Comparison of ENCODE assay signal across 8 cellular contexts in genomic region chr15:98649996-98650870, GRCh38. TPM values are rescaled to one million over a fixed set of nuclear protein-coding genes. Genes with fewer than 3 reads are reported as not detected.
DNase-seq lines count a peak whose midpoint lies in the region; ATAC-seq and TF ChIP-seq lines count a peak whose summit lies in the region.

No MANE protein-coding gene starts in this region.

- peak overlapping the region; percentile 99 for H3K27ac Mint-ChIP-seq in CD4-positive, alpha-beta T cell

- peak; percentile 13 for ATAC-seq in CD4-positive, alpha-beta T cell (ENCODE audit: poor library complexity)
- ATAC-seq in aorta (ENCODE audit: low FRiP score) = peak; percentile 32
- no peak for ATAC-seq in GM21576 (IDR thresholded peaks at IDR 0.05; ENCODE audit: unreplicated experiment)
- no peak for ATAC-seq in GM21360 (IDR thresholded peaks at IDR 0.05; ENCODE audit: unreplicated experiment)

- POLR2A ChIA-PET in CD4-positive, alpha-beta T cell (lab: Charles Lee) = interaction anchor here (0.8 to 1.7 kb wide), 10 partner anchors 9 to 1946 kb away, joined by 3 to 6 read pairs (median 3); no protein-coding TSS in a partner anchor

- peak overlapping the region; percentile 98 for H3K9ac ChIP-seq in neuronal stem cell (ENCODE audit: low read depth, low read length, poor library complexity)

- no peaks in the 10 kb centered on the region for H3K9me3 ChIP-seq in CD4-positive, alpha-beta T cell (ENCODE audit: control insufficient read depth, low read length)
- no peaks in the 10 kb centered on the region for H3K9me3 ChIP-seq in neuronal stem cell (replicated peaks in 1 of 2; ENCODE audit: control insufficient read depth in 2 of 2, insufficient read depth in 1 of 2, low read depth in 1 of 2, low read length in 2 of 2)
- H3K9me3 ChIP-seq in aorta (ENCODE audit: control insufficient read depth, low read length) = no peaks in the 10 kb centered on the region

- H3K27ac ChIP-seq in CD4-positive, alpha-beta T cell (ENCODE audit: low read depth, low read length) = peak overlapping the region; percentile 83
- no peak overlapping the region for H3K27ac ChIP-seq in neuronal stem cell (replicated peaks; ENCODE audit: low read length)
- H3K27ac ChIP-seq in aorta (ENCODE audit: low read depth in 1 of 2, low read length in 2 of 2) = peak overlapping the region; percentile 38 to 89

- no peak for TF ChIP-seq CTCF in CD4-positive, alpha-beta T cell (IDR thresholded peaks at IDR 0.05)
- no peak for TF ChIP-seq CTCF in fibroblast of villous mesenchyme (IDR thresholded peaks at IDR 0.05; ENCODE audit: insufficient read depth, low read depth, low read length)

- H3K4me3 Mint-ChIP-seq in CD4-positive, alpha-beta T cell = peak overlapping the region; percentile 99

- peak overlapping the region; percentile 49 for H2BK15ac ChIP-seq in neuronal stem cell (ENCODE audit: low read length)

- H3K4me1 Mint-ChIP-seq in CD4-positive, alpha-beta T cell (ENCODE audit: low read depth) = peaks cover 55% of the 10 kb centered on the region

- peak overlapping the region; percentile 42 for H2BK5ac ChIP-seq in neuronal stem cell (ENCODE audit: low read length)

- H3K18ac ChIP-seq in neuronal stem cell (ENCODE audit: low read length) = peak overlapping the region; percentile 99

- peaks cover 12% of the 10 kb centered on the region for H3K79me1 ChIP-seq in neuronal stem cell (ENCODE audit: low read depth, low read length)

- peaks cover 27% of the 10 kb centered on the region for H3K27me3 Mint-ChIP-seq in CD4-positive, alpha-beta T cell

- H4K91ac ChIP-seq in neuronal stem cell (ENCODE audit: low read depth, low read length, poor library complexity) = no peak overlapping the region

- H2AFZ ChIP-seq in neuronal stem cell (ENCODE audit: low read length) = peak overlapping the region; percentile 65

- H3K4me2 ChIP-seq in neuronal stem cell (ENCODE audit: insufficient read depth, low read length, poor library complexity, severe bottlenecking) = peak overlapping the region; percentile 89

- H2BK12ac ChIP-seq in neuronal stem cell (ENCODE audit: low read length) = peak overlapping the region; percentile 4

- H3K36me3 Mint-ChIP-seq in CD4-positive, alpha-beta T cell (ENCODE audit: low read depth) = peaks cover 23% of the 10 kb centered on the region

- H3K4me1 ChIP-seq in neuronal stem cell (ENCODE audit: control insufficient read depth in 2 of 2, insufficient read depth in 1 of 2, low read depth in 1 of 2, low read length in 2 of 2) (peaks cover 7 to 33% of the 10 kb centered on the region in 2 donors), aorta (ENCODE audit: control insufficient read depth in 1 of 2, insufficient read depth in 2 of 2, low read length in 2 of 2) (no peaks in the 10 kb centered on the region)

- no peaks in the 10 kb centered on the region for H3K9me3 Mint-ChIP-seq in CD4-positive, alpha-beta T cell

- no peak overlapping the region for H4K8ac ChIP-seq in neuronal stem cell (ENCODE audit: low read depth, low read length)

- WGBS in neuronal stem cell (ENCODE audit: extremely low coverage in 2 of 2, insufficient read length in 2 of 2, insufficient replicate concordance in 1 of 2), 2 donors = no CpG with 5 or more reads among the region's 88 CpGs
- WGBS in aorta, 2 donors = 0% methylated on average over 83 to 88 of the region's 88 CpGs

- H2BK120ac ChIP-seq in neuronal stem cell (ENCODE audit: low read depth, low read length) = peak overlapping the region; percentile 54

- peak overlapping the region; percentile 50 for H3K23ac ChIP-seq in neuronal stem cell (ENCODE audit: low read depth, low read length, poor library complexity)

- peak overlapping the region; percentile 86 for H2AK5ac ChIP-seq in neuronal stem cell (ENCODE audit: low read depth, low read length)

- peak; percentile 25 to 69 (median 44) for DNase-seq in CD4-positive, alpha-beta T cell
- DNase-seq in NCI-H524 treated with DMSO at 0.1 percent for 48 hours (lab: John Stamatoyannopoulos, UW) (peak; percentile 7), fibroblast of villous mesenchyme (ENCODE audit: low read depth) (peak; percentile 59), neuronal stem cell (ENCODE audit: low spot score) (no peak), aorta (peak; percentile 69 to 82)
- DNase-seq in activated effector memory CD4-positive, alpha-beta T cell treated with Interleukin-2 at 50 U/mL for 16 hours = peak; percentile 4

- CTCF ChIA-PET in CD4-positive, alpha-beta T cell (lab: Charles Lee) = no interaction called here

- peak overlapping the region; percentile 86 for H3K4me3 ChIP-seq in fibroblast of villous mesenchyme (ENCODE audit: low read depth, low read length)
- peak overlapping the region; percentile 59 to 100 for H3K4me3 ChIP-seq in neuronal stem cell (ENCODE audit: low read length in 2 of 2)
- H3K4me3 ChIP-seq in aorta (ENCODE audit: low read length in 2 of 2) = peak overlapping the region; percentile 56 to 99

- peaks cover 17% of the 10 kb centered on the region for H3K27me3 ChIP-seq in CD4-positive, alpha-beta T cell (ENCODE audit: control insufficient read depth, insufficient read depth, low read length)
- H3K27me3 ChIP-seq in neuronal stem cell (ENCODE audit: control insufficient read depth in 3 of 3, insufficient read depth in 3 of 3, low read depth in 1 of 3, low read length in 3 of 3) = no peaks in the 10 kb centered on the region
- H3K27me3 ChIP-seq in aorta (ENCODE audit: control insufficient read depth in 1 of 2, insufficient read depth in 2 of 2, low read length in 1 of 2) = no peaks in the 10 kb centered on the region

- H3K4ac ChIP-seq in neuronal stem cell (ENCODE audit: low read length) = peak overlapping the region; percentile 66

- H3K36me3 ChIP-seq in neuronal stem cell (replicated peaks in 1 of 2; ENCODE audit: control insufficient read depth in 2 of 2, insufficient read depth in 2 of 2, low read length in 2 of 2) = no peaks in the 10 kb centered on the region
- H3K36me3 ChIP-seq in aorta (ENCODE audit: control insufficient read depth in 1 of 2, insufficient read depth in 2 of 2, low read length in 1 of 2) = no peaks in the 10 kb centered on the region

- H3K14ac ChIP-seq in neuronal stem cell (ENCODE audit: low read length) = peak overlapping the region; percentile 98

- intact Hi-C loops in CD4-positive, alpha-beta T cell (cut with DNase I, micrococcal nuclease) = loop anchor here (2.0 to 10.0 kb wide), 8 partner anchors 55 to 1692 kb away; partner anchors contain the start of genes ADAMTS17 (in 1 of the 2) and MEF2A (in 1 of the 2)
- intact Hi-C loops in aorta (cut with DNase I) = loop anchor here (5.0 to 10.0 kb wide), 7 partner anchors 65 to 427 kb away; no protein-coding TSS in a partner anchor

RNA-seq across cellular contexts. Expression of gene IGF1R, which starts 1.9 kb away (rescaled TPM):
- total RNA-seq in CD4-positive, alpha-beta T cell = 10 to 100 TPM; 39.2 to 40.3 TPM
- total RNA-seq in fibroblast of villous mesenchyme = 19.4 and 42.2 TPM in 2 replicates
- polyA plus RNA-seq in neuronal stem cell (2013, experiment 1 of 2) = 24.3 TPM
- polyA plus RNA-seq in neuronal stem cell (2013, experiment 2 of 2) = 26.8 TPM
- 100 to 1,000 TPM in 1 of 2 donors, 10 to 100 TPM in 1; 88.8 to 137 TPM for total RNA-seq in aorta
- 10 to 100 TPM in 1 of 2 donors, 1 to 10 TPM in 1; 7.5 to 12.7 TPM for polyA plus RNA-seq in aorta

Comparison
In these comparisons a context has a peak if more than half of its experiments do, and no peak if none do; other contexts are left out.
1. ATAC-seq: peak in CD4-positive, alpha-beta T cell (single experiment) and aorta (single experiment); none in GM21576 (single experiment) and GM21360 (single experiment).
2. Peak in every context shown above with its lines, with median percentiles within 50 percentile points of each other: H3K4me3 ChIP-seq.